In genomic region chr1:39394598-39394997, GRCh38 we compare ENCODE assay signal across 9 cellular contexts.
DNase-seq lines count a peak whose midpoint lies in the region; ATAC-seq, FAIRE-seq and TF ChIP-seq lines count a peak whose summit lies in the region.
"Had no signal": no experiment of that assay in that cellular context is flagged by ENCODE, and none has a peak within 500 bp of the region (broad histone marks: within the 10 kb centered on the region; RNA-seq: fewer than 3 reads in every experiment).

No MANE protein-coding gene starts in this region.

- ATAC-seq in PC-3: peak; percentile 26
- ATAC-seq in heart left ventricle: peak in 3 of 4 donors; percentile 13 to 41 (median 28)
- no peak for ATAC-seq in GM18498 (IDR thresholded peaks at IDR 0.05; ENCODE audit: unreplicated experiment)
- ATAC-seq in HG03521 (IDR thresholded peaks at IDR 0.05; ENCODE audit: unreplicated experiment): no peak
- no peak for ATAC-seq in HG03097 (IDR thresholded peaks at IDR 0.05; ENCODE audit: low FRiP score, unreplicated experiment)

- H3K36me3 ChIP-seq in PC-3 (ENCODE audit: low read depth, low read length) (no peaks in the 10 kb centered on the region), heart left ventricle (peaks cover 0 to 16% (median 9%) of the 10 kb centered on the region in 9 donors), small intestine (ENCODE audit: control insufficient read depth in 2 of 2, insufficient read depth in 2 of 2, low read length in 2 of 2) (no peaks in the 10 kb centered on the region)

- H3K27ac ChIP-seq in PC-3 (ENCODE audit: low read length) (peak overlapping the region; percentile 55), heart left ventricle (peak overlapping the region; percentile 8 to 85 (median 66)), small intestine (ENCODE audit: low read depth in 1 of 2, low read length in 1 of 2) (peak overlapping the region in 1 of 2 donors; percentile 90)

- no peaks in the 10 kb centered on the region for H3K9me2 ChIP-seq in PC-3 (replicated peaks; ENCODE audit: low read length)

- H4K20me1 ChIP-seq in PC-3 (ENCODE audit: low read length): no peaks in the 10 kb centered on the region

- BruUV-seq in PC-3 (replicated peaks; lab: Mats Ljungman, UMichigan): no TSS peak

- FAIRE-seq in small intestine (lab: Jason Lieb, UNC): no peak
- FAIRE-seq: A204.1 had no signal

- H3K27me3 ChIP-seq in PC-3 (ENCODE audit: low read length): no peaks in the 10 kb centered on the region
- H3K27me3 ChIP-seq in heart left ventricle: no peaks in the 10 kb centered on the region
- H3K27me3 ChIP-seq in small intestine (ENCODE audit: control insufficient read depth in 2 of 2, insufficient read depth in 2 of 2, low read length in 2 of 2): no peaks in the 10 kb centered on the region

- intact Hi-C loops in PC-3 (cut with micrococcal nuclease) (loop anchor here (10.0 kb wide), 1 partner anchor 200 kb away; no protein-coding TSS in a partner anchor), heart left ventricle (cut with DNase I) (loop anchor here in 1 of 10 donors (2.0 kb wide), 1 partner anchor 14 kb away; no protein-coding TSS in a partner anchor)

- H3K4me2 ChIP-seq in PC-3 (ENCODE audit: low read length): peak overlapping the region; percentile 59

- POLR2A ChIA-PET in PC-3 (lab: Charles Lee; ENCODE audit: unreplicated experiment): interaction anchor here (0.6 kb wide), 1 partner anchor 29 kb away, joined by 3 read pairs; no protein-coding TSS in a partner anchor

- H2AFZ ChIP-seq in PC-3 (ENCODE audit: low read length): no peak overlapping the region

- no peaks in the 10 kb centered on the region for H3K9me3 ChIP-seq in PC-3 (ENCODE audit: low read length)
- H3K9me3 ChIP-seq in heart left ventricle: no peaks in the 10 kb centered on the region
- H3K9me3 ChIP-seq in small intestine (ENCODE audit: control insufficient read depth, low read depth): no peaks in the 10 kb centered on the region

- TF ChIP-seq CTCF in PC-3 (conservative IDR thresholded peaks at IDR 0.05; ENCODE audit: low read depth, low read length) (no peak), heart left ventricle (IDR thresholded peaks at IDR 0.05) (no peak)

- CTCF ChIA-PET in PC-3 (lab: Charles Lee): interaction anchor here (0.6 to 1.5 kb wide), 2 partner anchors 11 to 16 kb away, joined by 3 to 19 read pairs; no protein-coding TSS in a partner anchor

- no peak overlapping the region for H3K9ac ChIP-seq in PC-3 (ENCODE audit: low read length)

- WGBS in heart left ventricle, 4 donors: 10 to 21% (median 12%) methylated on average over 3 of the region's 3 CpGs
- 6 to 23% (median 12%) methylated on average over 3 of the region's 3 CpGs for WGBS in small intestine, 3 donors

- DNase-seq in NCI-H2081 (lab: John Stamatoyannopoulos, UW) (peak; percentile 9 to 65), NCI-H2081 treated with DMSO at 0.1 percent for 48 hours (lab: John Stamatoyannopoulos, UW) (no peak), PC-3 (peak; percentile 80), heart left ventricle (no peak), small intestine (peak; percentile 92)

- peaks cover 73% of the 10 kb centered on the region for H3K4me1 ChIP-seq in PC-3 (ENCODE audit: insufficient read depth, low read length)
- H3K4me1 ChIP-seq in heart left ventricle: peaks cover 10 to 96% (median 84%) of the 10 kb centered on the region in 12 donors
- peaks cover 6 to 36% of the 10 kb centered on the region in 2 donors for H3K4me1 ChIP-seq in small intestine (ENCODE audit: control insufficient read depth in 2 of 2, insufficient read depth in 1 of 2, low read depth in 1 of 2, low read length in 1 of 2)

- H3F3A ChIP-seq in PC-3 (ENCODE audit: low read length, unreplicated experiment): peaks cover 3% of the 10 kb centered on the region

- H3K4me3 ChIP-seq in PC-3 (ENCODE audit: low read length) (no peak overlapping the region), heart left ventricle (no peak overlapping the region), small intestine (ENCODE audit: low read depth in 1 of 2, low read length in 2 of 2) (no peak overlapping the region)

- peaks cover 52% of the 10 kb centered on the region for H3K79me2 ChIP-seq in PC-3 (ENCODE audit: low read length)

- no peak for TF ChIP-seq POLR2A in heart left ventricle (IDR thresholded peaks at IDR 0.05)

Comparison
In these comparisons a context has a peak if more than half of its experiments do, and no peak if none do; other contexts are left out.
1. DNase-seq: peak in NCI-H2081 (2 of 2), PC-3 (single experiment) and small intestine (single experiment); none in NCI-H2081 treated with DMSO at 0.1 percent for 48 hours (single experiment) and heart left ventricle (0 of 5).
2. ATAC-seq: peak in PC-3 (single experiment) and heart left ventricle (3 of 4); none in GM18498 (single experiment), HG03521 (single experiment) and HG03097 (single experiment).